Comparison of ENCODE assay signal across 7 cellular contexts in the genomic region with DNA sequence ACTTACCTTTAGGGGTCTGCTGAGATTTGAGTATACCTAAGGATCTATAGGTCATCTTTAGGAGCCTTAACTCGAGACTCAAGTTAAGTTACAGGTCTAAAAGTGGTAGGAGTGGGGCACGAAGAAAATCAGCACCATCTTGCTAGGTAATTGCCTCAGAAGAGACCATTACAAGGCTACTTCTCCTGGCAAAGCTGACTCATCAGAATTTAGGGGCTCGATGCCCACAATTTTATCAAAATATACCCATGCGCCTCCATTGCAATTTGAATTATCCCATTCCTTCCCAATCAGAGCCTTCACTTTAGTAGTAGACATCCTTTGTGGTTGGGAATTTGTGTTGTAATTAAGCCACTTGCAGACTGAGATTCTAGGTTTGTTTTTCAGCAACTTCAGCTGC.
"Had no signal": no experiment of that assay in that cellular context is flagged by ENCODE, and none has a peak within 500 bp of the region (broad histone marks: within the 10 kb centered on the region; RNA-seq: fewer than 3 reads in every experiment).

No MANE protein-coding gene starts in this region.

- H3K9me3 ChIP-seq: HAP-1 had no signal

- H2AFZ ChIP-seq: GM23338 had no signal

- H3K4me3 ChIP-seq: GM23338, HAP-1 had no signal

- DNase-seq: H7, HFFc6, KG1 had no signal

- H3K36me3 ChIP-seq: HAP-1 had no signal

- H3K4me1 ChIP-seq: HAP-1 had no signal

- H3K4me2 ChIP-seq: GM23338 had no signal

- H3K27ac ChIP-seq: HL-60 had no signal

- ATAC-seq: GM23338, HCT116 had no signal
